ENCODE assay signal across 7 cellular contexts in genomic region chr12:96289067-96289466, GRCh38.
"Had no signal": no experiment of that assay in that cellular context is flagged by ENCODE, and none has a peak within 500 bp of the region (broad histone marks: within the 10 kb centered on the region; RNA-seq: fewer than 3 reads in every experiment).

No MANE protein-coding gene starts in this region.

- H3K4me3 Mint-ChIP-seq: H9 had no signal

- H3K4me3 ChIP-seq: K562 had no signal

- DNase-seq: GOT3, H9, HCEC 1CT, KG1 had no signal

- ATAC-seq: HepG2, K562 had no signal

- H3K9me3 Mint-ChIP-seq: H9 had no signal

- H3K27ac Mint-ChIP-seq: H9 had no signal

- H3K27ac ChIP-seq: HL-60 had no signal
